21 cellular contexts compared by ENCODE assay signal in the genomic region with DNA sequence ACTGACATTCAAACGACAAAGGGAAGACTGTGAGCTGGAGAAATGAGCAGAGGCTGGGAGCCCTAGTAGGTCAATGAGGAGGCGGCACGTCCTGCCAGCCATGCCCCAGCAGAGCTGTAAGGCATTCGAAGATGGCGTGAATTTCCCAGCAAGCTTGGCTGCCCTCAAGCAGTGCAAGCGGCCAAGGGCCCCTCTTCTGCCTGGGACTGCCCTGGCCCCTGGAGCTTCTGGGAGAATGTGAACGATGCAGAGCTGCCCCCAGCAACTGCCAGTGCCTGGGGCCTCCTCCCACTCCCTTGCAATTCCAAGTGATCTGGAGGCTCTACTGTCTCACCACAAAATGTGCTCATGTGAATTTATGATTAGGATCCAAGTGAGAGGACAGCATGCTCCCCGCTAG. TPM values are rescaled to one million over a fixed set of nuclear protein-coding genes. Genes with fewer than 3 reads are reported as not detected.
A peak's percentile ranks its signal among the peaks of the same experiment; 100 is the strongest.
DNase-seq lines count a peak whose midpoint lies in the region; ATAC-seq and TF ChIP-seq lines count a peak whose summit lies in the region.
"Had no signal": no experiment of that assay in that cellular context is flagged by ENCODE, and none has a peak within 500 bp of the region (broad histone marks: within the 10 kb centered on the region; RNA-seq: fewer than 3 reads in every experiment).

No MANE protein-coding gene starts in this region.

- H3K4me1 ChIP-seq in right atrium auricular region = peaks cover 0 to 80% of the 10 kb centered on the region in 2 donors
- H3K4me1 ChIP-seq in endodermal cell (ENCODE audit: control insufficient read depth, insufficient read depth, low read length) = peaks cover 5% of the 10 kb centered on the region

- H3K27me3 ChIP-seq in right atrium auricular region (no peaks in the 10 kb centered on the region), endodermal cell (ENCODE audit: control insufficient read depth, insufficient read depth, low read length, poor library complexity, severe bottlenecking) (no peaks in the 10 kb centered on the region)
- H3K27me3 ChIP-seq: thyroid gland had no signal

- peaks cover 28% of the 10 kb centered on the region for H3K4me1 Mint-ChIP-seq in endodermal cell
- H3K4me1 Mint-ChIP-seq in activated T-cell treated with anti-CD3 and anti-CD28 coated beads, Interleukin-2, amount 50 U/mL, for 4 hours (ENCODE audit: low read depth) = peaks cover 12% of the 10 kb centered on the region

- H3K4me3 Mint-ChIP-seq in endodermal cell = no peak overlapping the region
- no peak overlapping the region for H3K4me3 Mint-ChIP-seq in activated T-cell treated with anti-CD3 and anti-CD28 coated beads, Interleukin-2, amount 50 U/mL, for 4 hours
- H3K4me3 Mint-ChIP-seq: activated T-cell treated with anti-CD3 and anti-CD28 coated beads, Interleukin-2, amount 50 U/mL, for 72 hours; CD4-positive, alpha-beta T cell; H9 had no signal

- H3K27ac ChIP-seq in right atrium auricular region (peak overlapping the region; percentile 36 to 58), endodermal cell (ENCODE audit: low read depth, low read length) (no peak overlapping the region)
- H3K27ac ChIP-seq: A549, VCaP had no signal

- no peaks in the 10 kb centered on the region for H3K9me3 Mint-ChIP-seq in endodermal cell
- no peaks in the 10 kb centered on the region for H3K9me3 Mint-ChIP-seq in activated T-cell treated with anti-CD3 and anti-CD28 coated beads, Interleukin-2, amount 50 U/mL, for 4 hours
- H3K9me3 Mint-ChIP-seq: activated T-cell treated with anti-CD3 and anti-CD28 coated beads, Interleukin-2, amount 50 U/mL, for 72 hours; CD4-positive, alpha-beta T cell had no signal

- no peaks in the 10 kb centered on the region for H3K9me3 ChIP-seq in right atrium auricular region
- H3K9me3 ChIP-seq in endodermal cell (ENCODE audit: control insufficient read depth, low read length) = no peaks in the 10 kb centered on the region
- H3K9me3 ChIP-seq: A549, thyroid gland had no signal

- H3K36me3 ChIP-seq in right atrium auricular region (peaks cover 19% of the 10 kb centered on the region), endodermal cell (ENCODE audit: control insufficient read depth, insufficient read depth, low read length) (peaks cover 16% of the 10 kb centered on the region)

- peaks cover 18% of the 10 kb centered on the region for H3K36me3 Mint-ChIP-seq in endodermal cell (ENCODE audit: low read depth)
- peaks cover 3% of the 10 kb centered on the region for H3K36me3 Mint-ChIP-seq in activated T-cell treated with anti-CD3 and anti-CD28 coated beads, Interleukin-2, amount 50 U/mL, for 4 hours (ENCODE audit: insufficient read depth)

- peaks cover 8% of the 10 kb centered on the region for H3K27me3 Mint-ChIP-seq in endodermal cell (ENCODE audit: insufficient read depth)
- H3K27me3 Mint-ChIP-seq in activated T-cell treated with anti-CD3 and anti-CD28 coated beads, Interleukin-2, amount 50 U/mL, for 4 hours (ENCODE audit: low read depth) = no peaks in the 10 kb centered on the region
- H3K27me3 Mint-ChIP-seq: CD4-positive, alpha-beta T cell had no signal

- H3K9ac ChIP-seq in endodermal cell (ENCODE audit: extremely low read depth, low read length, poor library complexity, severe bottlenecking) = no peak overlapping the region

- intact Hi-C loops in cardiac septum (cut with DNase I) (no loop called here), sciatic nerve (cut with DNase I) (no loop called here), posterior cingulate gyrus (cut with DNase I) (no loop called here)

- TF ChIP-seq CTCF in right atrium auricular region (IDR thresholded peaks at IDR 0.05) = no peak
- TF ChIP-seq CTCF in endodermal cell (conservative IDR thresholded peaks at IDR 0.05) = no peak

- peak; percentile 12 for ATAC-seq in sciatic nerve
- ATAC-seq in GM18909 (IDR thresholded peaks at IDR 0.05; ENCODE audit: poor library complexity, unreplicated experiment) = no peak
- no peak for ATAC-seq in activated T-cell treated with anti-CD3 and anti-CD28 coated beads, Interleukin-2, amount 50 U/mL, for 4 hours
- ATAC-seq: A549; activated T-cell treated with anti-CD3 and anti-CD28 coated beads, Interleukin-2, amount 50 U/mL, for 72 hours had no signal

- DNase-seq in right atrium auricular region (ENCODE audit: low spot score) = no peak
- no peak for DNase-seq in cardiac septum (ENCODE audit: low spot score)
- DNase-seq in endodermal cell = peak; percentile 47
- peak; percentile 67 for DNase-seq in sciatic nerve (ENCODE audit: low spot score)
- DNase-seq in activated T-cell treated with anti-CD3 and anti-CD28 coated beads, Interleukin-2, amount 50 U/mL, for 4 hours = no peak
- DNase-seq in posterior cingulate gyrus = no peak
- DNase-seq in NCI-H146 (lab: John Stamatoyannopoulos, UW) = no peak
- DNase-seq: activated CD4-positive, alpha-beta T cell treated with anti-CD3 and anti-CD28 coated beads, Interleukin-2, amount 50 U/mL, for 48 hours; activated T-cell treated with anti-CD3 and anti-CD28 coated beads, Interleukin-2, amount 50 U/mL, for 72 hours; CD4-positive, alpha-beta T cell; DMS79 treated with DMSO at 0.1 percent for 48 hours; effector CD8-positive, alpha-beta T cell; H9; NCI-H1417 treated with DMSO at 0.1 percent for 48 hours; NCI-H345; small intestine; T-helper 1 cell; thyroid gland had no signal

- WGBS in endodermal cell (ENCODE audit: insufficient coverage in 1 of 2, insufficient read length in 1 of 2), 2 experiments = 90 to 92% methylated on average over 6 to 8 of the region's 8 CpGs

- no peak overlapping the region for H3K27ac Mint-ChIP-seq in endodermal cell
- H3K27ac Mint-ChIP-seq: activated T-cell treated with anti-CD3 and anti-CD28 coated beads, Interleukin-2, amount 50 U/mL, for 72 hours; CD4-positive, alpha-beta T cell had no signal

- no peak overlapping the region for H3K4me3 ChIP-seq in right atrium auricular region
- H3K4me3 ChIP-seq in endodermal cell (ENCODE audit: low read length) = no peak overlapping the region
- H3K4me3 ChIP-seq: A549, thyroid gland had no signal

RNA-seq across cellular contexts. Expression of a gene that starts 4.3 kb away (rescaled TPM):
- 10 to 100 TPM; 17.0 to 29.6 TPM for total RNA-seq in right atrium auricular region
- total RNA-seq in cardiac septum = 20.5 TPM
- 10 to 100 TPM; 37.6 to 49.2 TPM for total RNA-seq in endodermal cell
- polyA plus RNA-seq in endodermal cell (2013, experiment 1 of 2) = 20.3 TPM
- polyA plus RNA-seq in endodermal cell (2013, experiment 2 of 2) = 18.3 TPM
- total RNA-seq in sciatic nerve = 95.5 TPM
- total RNA-seq in activated T-cell treated with anti-CD3 and anti-CD28 coated beads, Interleukin-2, amount 50 U/mL, for 4 hours = 10 to 100 TPM; 28.2 to 36.8 (median 30.8) TPM

RNA-seq across cellular contexts. Expression of a gene that starts 34.2 kb away (rescaled TPM):
- total RNA-seq in right atrium auricular region (10 to 100 TPM; 11.5 to 12.3 TPM), cardiac septum (13.1 TPM), endodermal cell (10 to 100 TPM; 68.8 to 71.9 TPM), sciatic nerve (37.0 TPM)
- polyA plus RNA-seq in endodermal cell (2013, experiment 1 of 2) = 61.4 TPM
- 49.3 TPM for polyA plus RNA-seq in endodermal cell (2013, experiment 2 of 2)
- total RNA-seq in activated T-cell treated with anti-CD3 and anti-CD28 coated beads, Interleukin-2, amount 50 U/mL, for 4 hours = 10 to 100 TPM; 39.3 to 45.2 (median 41.3) TPM

Comparison
In these comparisons a context has a peak if more than half of its experiments do, and no peak if none do; other contexts are left out.
1. DNase-seq: peak in endodermal cell (single experiment) and sciatic nerve (single experiment); none in right atrium auricular region (single experiment), cardiac septum (single experiment), activated T-cell treated with anti-CD3 and anti-CD28 coated beads, Interleukin-2, amount 50 U/mL, for 4 hours (single experiment), posterior cingulate gyrus (0 of 10) and NCI-H146 (single experiment).